1 cellular context compared by ENCODE assay signal in the genomic region with DNA sequence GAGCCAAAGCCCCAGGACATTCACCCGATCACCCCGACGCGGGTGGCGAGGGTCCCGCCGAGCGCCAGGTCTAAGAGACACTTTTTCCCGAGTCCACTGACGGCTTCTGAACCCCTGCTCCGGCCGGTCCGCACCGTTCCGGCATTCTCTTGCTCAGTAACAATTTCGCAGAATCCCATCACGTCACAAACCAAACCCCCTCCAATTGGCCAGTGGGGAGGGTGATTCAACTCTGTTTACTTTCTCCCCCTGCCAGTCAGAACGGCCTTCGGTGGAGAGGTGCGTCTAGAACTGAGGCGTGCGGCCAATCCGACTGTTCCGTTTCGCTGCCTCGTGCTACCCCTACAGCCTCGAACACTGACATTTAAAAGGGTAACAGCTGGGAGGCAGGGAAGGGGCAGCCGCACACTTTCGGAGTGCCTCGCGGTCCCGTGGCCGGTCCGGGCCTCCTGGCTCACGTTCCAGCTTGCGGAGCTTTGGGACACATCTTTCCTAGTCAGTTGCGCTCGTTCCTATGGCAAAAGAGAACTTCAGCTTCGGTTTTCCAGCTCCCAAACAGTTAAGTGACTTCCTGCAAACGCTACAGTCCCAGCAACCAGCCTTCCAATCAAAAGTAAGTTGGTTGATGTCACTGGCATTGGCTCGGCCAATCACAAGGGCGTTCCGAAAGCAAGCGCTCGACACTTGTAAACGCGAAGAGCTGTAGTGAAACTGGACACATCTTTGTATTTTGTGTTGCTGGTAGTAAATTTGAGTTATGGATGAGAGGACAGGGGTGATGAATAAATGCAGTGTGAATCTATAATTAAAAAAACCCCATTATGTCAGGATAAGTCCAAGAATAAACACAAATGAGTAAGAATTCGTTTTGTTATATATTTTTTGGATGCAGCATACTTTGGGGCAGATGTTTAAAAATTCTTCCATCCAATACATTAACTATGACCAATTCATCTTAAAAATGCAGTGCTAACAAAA.
TF ChIP-seq lines count a peak whose summit lies in the region.

Gene KLF9, minus strand, starts transcription at position 860 of the 978 bp plus-strand sequence. CDS start 1,294 bp downstream, outside the sequence.

TF ChIP-seq in HepG2, 621 proteins besides CTCF, POLR2A, EP300 and RAD21 (continued from another document and continues in another):
- TF ChIP-seq ZNF557 (CRISPR knock-in tag; IDR thresholded peaks at IDR 0.05) (no peak), ZNF180 (CRISPR knock-in tag; IDR thresholded peaks at IDR 0.05; ENCODE audit: borderline replicate concordance, low read depth) (no peak), ZNF577 (CRISPR knock-in tag; IDR thresholded peaks at IDR 0.05; ENCODE audit: borderline replicate concordance, low read depth) (0 out of 2 replicates have a peak, but pooled peaks have one; percentile 70), CHCHD3 (CRISPR knock-in tag; IDR thresholded peaks at IDR 0.05) (no peak), ZNF547 (CRISPR knock-in tag; IDR thresholded peaks at IDR 0.05) (peak; percentile 82), ZNF276 (CRISPR knock-in tag; IDR thresholded peaks at IDR 0.05; ENCODE audit: low read depth) (peak; percentile 66; the same call in 1 of the 2 replicates), ZNF34 (CRISPR knock-in tag; IDR thresholded peaks at IDR 0.05; ENCODE audit: borderline replicate concordance) (no peak), SRY (CRISPR knock-in tag; IDR thresholded peaks at IDR 0.05) (peak; percentile 83; the same call in 1 of the 2 replicates), ZNF781 (CRISPR knock-in tag; IDR thresholded peaks at IDR 0.05; ENCODE audit: borderline replicate concordance, not compliant biosample characterization) (peak; percentile 91), ZNF446 (CRISPR knock-in tag; IDR thresholded peaks at IDR 0.05) (no peak), PBX2 (CRISPR knock-in tag; IDR thresholded peaks at IDR 0.05) (peak; percentile 69), HMGXB3 (CRISPR knock-in tag; IDR thresholded peaks at IDR 0.05; ENCODE audit: borderline replicate concordance) (peak; percentile 97), KLF11 (CRISPR knock-in tag; IDR thresholded peaks at IDR 0.05) (peak; percentile 81; the same call in 1 of the 2 replicates), ZNF3 (CRISPR knock-in tag; IDR thresholded peaks at IDR 0.05) (no peak), ZNF101 (CRISPR knock-in tag; IDR thresholded peaks at IDR 0.05; ENCODE audit: borderline replicate concordance, low read depth) (no peak), SNRNP70 (IDR thresholded peaks at IDR 0.05; ENCODE audit: low read depth, low read length) (no peak), DNMT1 (CRISPR knock-in tag; IDR thresholded peaks at IDR 0.05) (no peak), TFE3 (CRISPR knock-in tag; IDR thresholded peaks at IDR 0.05) (peak; percentile 55)
- TF ChIP-seq, protein P1, sequence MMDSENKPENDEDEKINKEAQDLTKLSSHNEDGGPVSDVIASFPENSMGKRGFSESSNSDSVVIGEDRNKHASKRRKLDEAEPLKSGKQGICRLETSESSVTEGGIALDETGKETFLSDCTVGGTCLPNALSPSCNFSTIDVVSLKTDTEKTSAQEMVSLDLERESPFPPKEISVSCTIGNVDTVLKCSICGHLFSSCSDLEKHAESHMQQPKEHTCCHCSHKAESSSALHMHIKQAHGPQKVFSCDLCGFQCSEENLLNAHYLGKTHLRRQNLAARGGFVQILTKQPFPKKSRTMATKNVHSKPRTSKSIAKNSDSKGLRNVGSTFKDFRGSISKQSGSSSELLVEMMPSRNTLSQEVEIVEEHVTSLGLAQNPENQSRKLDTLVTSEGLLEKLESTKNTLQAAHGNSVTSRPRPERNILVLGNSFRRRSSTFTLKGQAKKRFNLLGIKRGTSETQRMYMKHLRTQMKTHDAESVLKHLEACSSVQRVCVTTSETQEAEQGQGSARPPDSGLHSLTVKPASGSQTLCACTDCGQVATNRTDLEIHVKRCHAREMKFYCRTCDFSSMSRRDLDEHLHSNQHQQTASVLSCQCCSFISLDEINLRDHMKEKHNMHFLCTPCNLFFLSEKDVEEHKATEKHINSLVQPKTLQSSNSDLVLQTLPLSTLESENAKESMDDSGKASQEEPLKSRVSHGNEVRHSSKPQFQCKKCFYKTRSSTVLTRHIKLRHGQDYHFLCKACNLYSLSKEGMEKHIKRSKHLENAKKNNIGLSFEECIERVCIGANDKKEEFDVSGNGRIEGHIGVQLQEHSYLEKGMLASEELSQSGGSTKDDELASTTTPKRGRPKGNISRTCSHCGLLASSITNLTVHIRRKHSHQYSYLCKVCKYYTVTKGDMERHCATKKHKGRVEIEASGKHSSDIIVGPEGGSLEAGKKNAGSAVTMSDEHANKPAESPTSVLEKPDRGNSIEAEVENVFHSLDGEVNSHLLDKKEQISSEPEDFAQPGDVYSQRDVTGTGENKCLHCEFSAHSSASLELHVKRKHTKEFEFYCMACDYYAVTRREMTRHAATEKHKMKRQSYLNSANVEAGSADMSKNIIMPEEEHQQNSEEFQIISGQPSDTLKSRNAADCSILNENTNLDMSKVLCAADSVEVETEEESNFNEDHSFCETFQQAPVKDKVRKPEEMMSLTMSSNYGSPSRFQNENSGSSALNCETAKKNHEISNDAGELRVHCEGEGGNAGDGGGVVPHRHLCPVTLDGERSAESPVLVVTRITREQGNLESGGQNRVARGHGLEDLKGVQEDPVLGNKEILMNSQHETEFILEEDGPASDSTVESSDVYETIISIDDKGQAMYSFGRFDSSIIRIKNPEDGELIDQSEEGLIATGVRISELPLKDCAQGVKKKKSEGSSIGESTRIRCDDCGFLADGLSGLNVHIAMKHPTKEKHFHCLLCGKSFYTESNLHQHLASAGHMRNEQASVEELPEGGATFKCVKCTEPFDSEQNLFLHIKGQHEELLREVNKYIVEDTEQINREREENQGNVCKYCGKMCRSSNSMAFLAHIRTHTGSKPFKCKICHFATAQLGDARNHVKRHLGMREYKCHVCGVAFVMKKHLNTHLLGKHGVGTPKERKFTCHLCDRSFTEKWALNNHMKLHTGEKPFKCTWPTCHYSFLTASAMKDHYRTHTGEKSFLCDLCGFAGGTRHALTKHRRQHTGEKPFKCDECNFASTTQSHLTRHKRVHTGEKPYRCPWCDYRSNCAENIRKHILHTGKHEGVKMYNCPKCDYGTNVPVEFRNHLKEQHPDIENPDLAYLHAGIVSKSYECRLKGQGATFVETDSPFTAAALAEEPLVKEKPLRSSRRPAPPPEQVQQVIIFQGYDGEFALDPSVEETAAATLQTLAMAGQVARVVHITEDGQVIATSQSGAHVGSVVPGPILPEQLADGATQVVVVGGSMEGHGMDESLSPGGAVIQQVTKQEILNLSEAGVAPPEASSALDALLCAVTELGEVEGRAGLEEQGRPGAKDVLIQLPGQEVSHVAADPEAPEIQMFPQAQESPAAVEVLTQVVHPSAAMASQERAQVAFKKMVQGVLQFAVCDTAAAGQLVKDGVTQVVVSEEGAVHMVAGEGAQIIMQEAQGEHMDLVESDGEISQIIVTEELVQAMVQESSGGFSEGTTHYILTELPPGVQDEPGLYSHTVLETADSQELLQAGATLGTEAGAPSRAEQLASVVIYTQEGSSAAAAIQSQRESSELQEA (CRISPR knock-in tag; IDR thresholded peaks at IDR 0.05; ENCODE audit: not compliant biosample characterization) = no peak
- TF ChIP-seq, protein P2, sequence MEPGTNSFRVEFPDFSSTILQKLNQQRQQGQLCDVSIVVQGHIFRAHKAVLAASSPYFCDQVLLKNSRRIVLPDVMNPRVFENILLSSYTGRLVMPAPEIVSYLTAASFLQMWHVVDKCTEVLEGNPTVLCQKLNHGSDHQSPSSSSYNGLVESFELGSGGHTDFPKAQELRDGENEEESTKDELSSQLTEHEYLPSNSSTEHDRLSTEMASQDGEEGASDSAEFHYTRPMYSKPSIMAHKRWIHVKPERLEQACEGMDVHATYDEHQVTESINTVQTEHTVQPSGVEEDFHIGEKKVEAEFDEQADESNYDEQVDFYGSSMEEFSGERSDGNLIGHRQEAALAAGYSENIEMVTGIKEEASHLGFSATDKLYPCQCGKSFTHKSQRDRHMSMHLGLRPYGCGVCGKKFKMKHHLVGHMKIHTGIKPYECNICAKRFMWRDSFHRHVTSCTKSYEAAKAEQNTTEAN (CRISPR knock-in tag; conservative IDR thresholded peaks at IDR 0.05) = no peak
